ENCODE assay signal across 22 cellular contexts in the genomic region with DNA sequence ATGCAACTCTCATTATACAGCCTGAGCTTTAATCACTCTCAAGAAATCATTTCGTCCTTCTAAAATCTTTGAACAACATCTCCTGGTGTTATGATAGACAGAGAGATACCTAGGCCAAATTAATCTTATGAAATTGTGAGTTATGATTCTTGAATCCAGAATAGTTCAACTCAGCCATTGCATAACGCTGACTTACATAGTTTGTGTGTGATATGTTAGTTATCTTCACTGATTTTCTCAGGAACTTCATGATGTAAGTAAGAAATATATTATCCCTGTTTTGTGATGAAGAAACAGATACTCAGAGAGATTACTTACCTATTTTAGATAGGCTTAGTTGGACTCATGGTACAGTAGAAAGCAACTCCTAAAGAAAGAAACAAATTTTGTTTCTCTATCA.
DNase-seq lines count a peak whose midpoint lies in the region; FAIRE-seq and TF ChIP-seq lines count a peak whose summit lies in the region.
"Had no signal": no experiment of that assay in that cellular context is flagged by ENCODE, and none has a peak within 500 bp of the region (broad histone marks: within the 10 kb centered on the region; RNA-seq: fewer than 3 reads in every experiment).

No MANE protein-coding gene starts in this region.

- peak; percentile 53 for FAIRE-seq in H54 (lab: Jason Lieb, UNC)
- FAIRE-seq: A549, GM12878, GM12892, GM18507 had no signal

- TF ChIP-seq POLR2A in H54 (IDR thresholded peaks at IDR 0.05; ENCODE audit: low read depth, low read length) = no peak

- DNase-seq in H54 (ENCODE audit: insufficient read length, low spot score) = no peak
- DNase-seq in NCI-H226 = peak; percentile 25
- DNase-seq in amniotic epithelial cell (ENCODE audit: low read depth) = peak; percentile 76
- peak; percentile 6 for DNase-seq in iris pigment epithelial cell (ENCODE audit: low read depth)
- no peak for DNase-seq in activated CD4-positive, alpha-beta T cell treated with anti-CD3 and anti-CD28 coated beads, Interleukin-2, amount 50 U/mL, for 4 hours
- no peak for DNase-seq in stimulated activated CD4-positive, alpha-beta T cell treated with anti-CD3 and anti-CD28 coated beads, Interleukin-4, amount 100 ng/mL, for 4 hours
- no peak for DNase-seq in activated CD8-positive, alpha-beta memory T cell treated with anti-CD3 and anti-CD28 coated beads for 24 hours
- DNase-seq: AML-193; CD4-positive, alpha-beta T cell; CD8-positive, alpha-beta T cell; COR-L47; DMS 273 treated with DMSO at 0.1 percent for 48 hours; DMS153; DMS53; DMS79; DND-41; EL; GDM1 had no signal

Comparison
In these comparisons a context has a peak if more than half of its experiments do, and no peak if none do; other contexts are left out.
1. DNase-seq: peak in NCI-H226 (single experiment), amniotic epithelial cell (single experiment) and iris pigment epithelial cell (single experiment); none in H54 (single experiment), activated CD4-positive, alpha-beta T cell treated with anti-CD3 and anti-CD28 coated beads, Interleukin-2, amount 50 U/mL, for 4 hours (0 of 2), stimulated activated CD4-positive, alpha-beta T cell treated with anti-CD3 and anti-CD28 coated beads, Interleukin-4, amount 100 ng/mL, for 4 hours (0 of 2) and activated CD8-positive, alpha-beta memory T cell treated with anti-CD3 and anti-CD28 coated beads for 24 hours (single experiment).